11 cellular contexts compared by ENCODE assay signal in genomic region chr3:99843590-99844260, GRCh38. TPM values are rescaled to one million over a fixed set of nuclear protein-coding genes. Genes with fewer than 3 reads are reported as not detected.
DNase-seq lines count a peak whose midpoint lies in the region; ATAC-seq, FAIRE-seq and TF ChIP-seq lines count a peak whose summit lies in the region.
"Had no signal": no experiment of that assay in that cellular context is flagged by ENCODE, and none has a peak within 500 bp of the region (broad histone marks: within the 10 kb centered on the region; RNA-seq: fewer than 3 reads in every experiment).

No MANE protein-coding gene starts in this region.

- no peak overlapping the region for H3K27ac ChIP-seq in PC-3 (ENCODE audit: low read length)
- peak overlapping the region in 9 of 10 donors; percentile 1 to 81 (median 73) for H3K27ac ChIP-seq in heart right ventricle
- peak overlapping the region in 16 of 21 experiments; percentile 13 to 84 (median 52) for H3K27ac ChIP-seq in skin epidermis

- no peak overlapping the region for H2AFZ ChIP-seq in PC-3 (ENCODE audit: low read length)

- no peaks in the 10 kb centered on the region for H3K9me3 ChIP-seq in PC-3 (ENCODE audit: low read length)
- no peaks in the 10 kb centered on the region for H3K9me3 ChIP-seq in heart right ventricle

- CTCF ChIA-PET in PC-3 (lab: Charles Lee), result interaction anchor here (1.0 to 1.1 kb wide), 9 partner anchors 12 to 410 kb away, joined by 3 to 13 read pairs (median 8); no protein-coding TSS in a partner anchor

- intact Hi-C loops in PC-3 (cut with micrococcal nuclease) (loop anchor here (1.0 to 5.0 kb wide), 9 partner anchors 53 to 411 kb away; no protein-coding TSS in a partner anchor), heart right ventricle (cut with DNase I) (loop anchor here in 9 of 10 donors (1.0 to 10.0 kb wide), 13 partner anchors 31 to 414 kb away; no protein-coding TSS in a partner anchor)

- no peak overlapping the region for H3K9ac ChIP-seq in PC-3 (ENCODE audit: low read length)

- no peak for FAIRE-seq in GM19239 (lab: Jason Lieb, UNC)

- H3K36me3 ChIP-seq in PC-3 (ENCODE audit: low read depth, low read length), result no peaks in the 10 kb centered on the region
- H3K36me3 ChIP-seq in heart right ventricle, result peaks cover 0 to 14% (median 0%) of the 10 kb centered on the region in 9 donors

- TF ChIP-seq CTCF in PC-3 (conservative IDR thresholded peaks at IDR 0.05; ENCODE audit: low read depth, low read length), result no peak
- TF ChIP-seq CTCF in heart right ventricle (IDR thresholded peaks at IDR 0.05), result peak in 1 of 9 donors; percentile 5

- peaks cover 75% of the 10 kb centered on the region for H3K79me2 ChIP-seq in PC-3 (ENCODE audit: low read length)

- H3F3A ChIP-seq in PC-3 (ENCODE audit: low read length, unreplicated experiment), result no peaks in the 10 kb centered on the region

- H3K9me2 ChIP-seq in PC-3 (replicated peaks; ENCODE audit: low read length), result no peaks in the 10 kb centered on the region

- DNase-seq in PC-3 (no peak), heart right ventricle (no peak), hippocampal formation (lab: John Stamatoyannopoulos, UW) (no peak), HuH-7.5 (ENCODE audit: low spot score) (no peak), GM19239 (ENCODE audit: insufficient read length, low spot score) (no peak), foreskin melanocyte (no peak)
- DNase-seq: activated CD8-positive, alpha-beta T cell treated with anti-CD3 and anti-CD28 coated beads for 36 hours; cortex of kidney; GOT3 had no signal

- 54 to 58% methylated on average over 10 of the region's 10 CpGs for WGBS in heart right ventricle, 2 donors

- no peak overlapping the region for H3K4me2 ChIP-seq in PC-3 (ENCODE audit: low read length)

- H3K4me1 ChIP-seq in PC-3 (ENCODE audit: insufficient read depth, low read length) (peaks cover 25% of the 10 kb centered on the region), heart right ventricle (peaks cover 0 to 61% (median 53%) of the 10 kb centered on the region in 9 donors)

- no peaks in the 10 kb centered on the region for H3K27me3 ChIP-seq in PC-3 (ENCODE audit: low read length)
- no peaks in the 10 kb centered on the region for H3K27me3 ChIP-seq in heart right ventricle

- H3K4me3 ChIP-seq in PC-3 (ENCODE audit: low read length) (no peak overlapping the region), heart right ventricle (peak overlapping the region in 2 of 10 donors; percentile 1 to 3), skin epidermis (no peak overlapping the region)

- ATAC-seq in GM19035 (IDR thresholded peaks at IDR 0.05; ENCODE audit: unreplicated experiment) (peak; percentile 11), PC-3 (peak; percentile 49), heart right ventricle (peak; percentile 30 to 68 (median 52))
- ATAC-seq: activated CD8-positive, alpha-beta T cell treated with anti-CD3 and anti-CD28 coated beads for 36 hours had no signal

- no TSS peak for BruUV-seq in PC-3 (replicated peaks; lab: Mats Ljungman, UMichigan)

- no peaks in the 10 kb centered on the region for H4K20me1 ChIP-seq in PC-3 (ENCODE audit: low read length)

- POLR2A ChIA-PET in PC-3 (lab: Charles Lee; ENCODE audit: unreplicated experiment), result interaction anchor here (0.7 to 1.0 kb wide), 3 partner anchors 16 to 182 kb away, joined by 5 to 8 read pairs (median 6); no protein-coding TSS in a partner anchor

RNA-seq across cellular contexts. Expression of gene CMSS1, which starts 26.1 kb away (rescaled TPM):
- 51.7 and 63.1 TPM in 2 replicates for total RNA-seq in PC-3 (2014; rRNA removed)
- total RNA-seq in heart right ventricle, result 10 to 100 TPM; 24.6 to 45.4 (median 34.2) TPM
- polyA plus RNA-seq in heart right ventricle, result 10 to 100 TPM; 33.7 to 43.1 TPM
